10 cellular contexts compared by ENCODE assay signal in genomic region chr9:6354072-6354686, GRCh38. TPM values are rescaled to one million over a fixed set of nuclear protein-coding genes. Genes with fewer than 3 reads are reported as not detected.
DNase-seq lines count a peak whose midpoint lies in the region; ATAC-seq, FAIRE-seq and TF ChIP-seq lines count a peak whose summit lies in the region.
"Had no signal": no experiment of that assay in that cellular context is flagged by ENCODE, and none has a peak within 500 bp of the region (broad histone marks: within the 10 kb centered on the region; RNA-seq: fewer than 3 reads in every experiment).

No MANE protein-coding gene starts in this region.

- H3K27me3 ChIP-seq in ovary: no peaks in the 10 kb centered on the region

- intact Hi-C loops in ovary (cut with DNase I): loop anchor here in 1 of 4 donors (5.0 to 10.0 kb wide), 2 partner anchors 211 to 368 kb away; no protein-coding TSS in a partner anchor
- intact Hi-C loops in activated T-helper 2 cell treated with anti-CD3 and anti-CD28 coated beads, Interferon-gamma antibody, Interleukin-2, Interleukin-4, amounts not matched to agents 10 μg/mL and 5 μg/mL and 100 μg/mL, durations not matched to agents 14 hours and 24 hours and 36 hours (cut with micrococcal nuclease): loop anchor here (1.0 to 10.0 kb wide), 6 partner anchors 59 to 313 kb away; partner anchors contain the start of gene UHRF2

- ATAC-seq in GM18909 (IDR thresholded peaks at IDR 0.05; ENCODE audit: poor library complexity, unreplicated experiment) (peak; percentile 83), HG03135 (IDR thresholded peaks at IDR 0.05; ENCODE audit: unreplicated experiment) (peak; percentile 75)

- no peak overlapping the region for H3K27ac ChIP-seq in ovary

- no peak for TF ChIP-seq EP300 in ovary (IDR thresholded peaks at IDR 0.05)

- no peaks in the 10 kb centered on the region for H3K9me3 ChIP-seq in ovary

- no peak overlapping the region for H3K4me3 ChIP-seq in ovary

- peak; percentile 69 for FAIRE-seq in frontal cortex (lab: Jason Lieb, UNC)

- no peaks in the 10 kb centered on the region for H3K9me3 Mint-ChIP-seq in activated T-helper 2 cell treated with anti-CD3 and anti-CD28 coated beads, Interferon-gamma antibody, Interleukin-2, Interleukin-4, amounts not matched to agents 10 μg/mL and 5 μg/mL and 100 μg/mL, durations not matched to agents 14 hours and 24 hours and 36 hours

- H3K4me1 ChIP-seq in ovary (ENCODE audit: insufficient read depth): no peaks in the 10 kb centered on the region

- no peaks in the 10 kb centered on the region for H3K36me3 Mint-ChIP-seq in activated T-helper 2 cell treated with anti-CD3 and anti-CD28 coated beads, Interferon-gamma antibody, Interleukin-2, Interleukin-4, amounts not matched to agents 10 μg/mL and 5 μg/mL and 100 μg/mL, durations not matched to agents 14 hours and 24 hours and 36 hours (ENCODE audit: low read depth)
- H3K36me3 Mint-ChIP-seq: activated naive CD8-positive, alpha-beta T cell had no signal

- in situ Hi-C loops in Caki2 (cut with HindIII; ENCODE audit: low pct_unique_long_range_greater_than_20kb, low sequenced_read_pairs): no loop called here

- no peak overlapping the region for H3K4me3 Mint-ChIP-seq in activated T-helper 2 cell treated with anti-CD3 and anti-CD28 coated beads, Interferon-gamma antibody, Interleukin-2, Interleukin-4, amounts not matched to agents 10 μg/mL and 5 μg/mL and 100 μg/mL, durations not matched to agents 14 hours and 24 hours and 36 hours (ENCODE audit: low read depth)
- H3K4me3 Mint-ChIP-seq: activated naive CD8-positive, alpha-beta T cell had no signal

- DNase-seq in Caki2 (ENCODE audit: low read depth) (peak; percentile 33), NCI-H446 (lab: John Stamatoyannopoulos, UW) (peak; percentile 33 to 80), activated T-cell treated with anti-CD3 and anti-CD28 coated beads for 4 hours (peak; percentile 1), frontal cortex (ENCODE audit: low spot score in 2 of 2) (peak; percentile 24 to 65), ovary (no peak)
- DNase-seq in activated T-helper 2 cell treated with anti-CD3 and anti-CD28 coated beads, Interferon-gamma antibody, Interleukin-2, Interleukin-4, amounts not matched to agents 10 μg/mL and 5 μg/mL and 100 μg/mL, durations not matched to agents 14 hours and 24 hours and 36 hours (ENCODE audit: low spot score): no peak

- WGBS in ovary, 3 donors: 10 to 28% (median 19%) methylated on average over 3 of the region's 3 CpGs

- peak in 2 of 3 donors; percentile 21 to 41 for TF ChIP-seq CTCF in ovary (IDR thresholded peaks at IDR 0.05)

- H3K4me1 Mint-ChIP-seq in activated T-helper 2 cell treated with anti-CD3 and anti-CD28 coated beads, Interferon-gamma antibody, Interleukin-2, Interleukin-4, amounts not matched to agents 10 μg/mL and 5 μg/mL and 100 μg/mL, durations not matched to agents 14 hours and 24 hours and 36 hours (ENCODE audit: low read depth): peaks cover 15% of the 10 kb centered on the region

- peaks cover 22% of the 10 kb centered on the region for H3K27me3 Mint-ChIP-seq in activated T-helper 2 cell treated with anti-CD3 and anti-CD28 coated beads, Interferon-gamma antibody, Interleukin-2, Interleukin-4, amounts not matched to agents 10 μg/mL and 5 μg/mL and 100 μg/mL, durations not matched to agents 14 hours and 24 hours and 36 hours (ENCODE audit: low read depth)

- no peaks in the 10 kb centered on the region for H3K36me3 ChIP-seq in ovary

- no peak for TF ChIP-seq POLR2A in ovary (IDR thresholded peaks at IDR 0.05)

- H3K27ac Mint-ChIP-seq in activated T-helper 2 cell treated with anti-CD3 and anti-CD28 coated beads, Interferon-gamma antibody, Interleukin-2, Interleukin-4, amounts not matched to agents 10 μg/mL and 5 μg/mL and 100 μg/mL, durations not matched to agents 14 hours and 24 hours and 36 hours: no peak overlapping the region
- H3K27ac Mint-ChIP-seq: activated naive CD8-positive, alpha-beta T cell had no signal

RNA-seq across cellular contexts. Expression of gene TPD52L3, which starts 26.0 kb away (rescaled TPM):
- not detected in 2 replicates for total RNA-seq in Caki2 (2014; rRNA removed; shearing (Covaris generic); ENCODE audit: low replicate concordance)
- total RNA-seq in frontal cortex (not detected), ovary (not detected)
- not detected for polyA plus RNA-seq in ovary
- not detected in 2 replicates for total RNA-seq in activated T-helper 2 cell treated with anti-CD3 and anti-CD28 coated beads, Interferon-gamma antibody, Interleukin-2, Interleukin-4, amounts not matched to agents 10 μg/mL and 5 μg/mL and 100 μg/mL, durations not matched to agents 14 hours and 24 hours and 36 hours
- total RNA-seq: urinary bladder had no signal
- polyA plus RNA-seq: urinary bladder had no signal

RNA-seq across cellular contexts. Expression of gene UHRF2, which starts 58.8 kb away (rescaled TPM):
- 4.8 and 6.0 TPM in 2 replicates for total RNA-seq in Caki2 (2014; rRNA removed; shearing (Covaris generic); ENCODE audit: low replicate concordance)
- total RNA-seq in frontal cortex: 55.4 TPM
- total RNA-seq in ovary: 10 to 100 TPM; 37.3 to 63.3 (median 46.7) TPM
- 10 to 100 TPM; 27.2 to 33.1 TPM for polyA plus RNA-seq in ovary
- 79.7 and 82.9 TPM in 2 replicates for total RNA-seq in activated T-helper 2 cell treated with anti-CD3 and anti-CD28 coated beads, Interferon-gamma antibody, Interleukin-2, Interleukin-4, amounts not matched to agents 10 μg/mL and 5 μg/mL and 100 μg/mL, durations not matched to agents 14 hours and 24 hours and 36 hours

Comparison
In these comparisons a context has a peak if more than half of its experiments do, and no peak if none do; other contexts are left out.
1. DNase-seq: peak in Caki2 (single experiment), NCI-H446 (2 of 2), activated T-cell treated with anti-CD3 and anti-CD28 coated beads for 4 hours (single experiment) and frontal cortex (2 of 2); none in ovary (0 of 5) and activated T-helper 2 cell treated with anti-CD3 and anti-CD28 coated beads, Interferon-gamma antibody, Interleukin-2, Interleukin-4, amounts not matched to agents 10 μg/mL and 5 μg/mL and 100 μg/mL, durations not matched to agents 14 hours and 24 hours and 36 hours (single experiment).